ENCODE assay signal across 8 cellular contexts in the genomic region with DNA sequence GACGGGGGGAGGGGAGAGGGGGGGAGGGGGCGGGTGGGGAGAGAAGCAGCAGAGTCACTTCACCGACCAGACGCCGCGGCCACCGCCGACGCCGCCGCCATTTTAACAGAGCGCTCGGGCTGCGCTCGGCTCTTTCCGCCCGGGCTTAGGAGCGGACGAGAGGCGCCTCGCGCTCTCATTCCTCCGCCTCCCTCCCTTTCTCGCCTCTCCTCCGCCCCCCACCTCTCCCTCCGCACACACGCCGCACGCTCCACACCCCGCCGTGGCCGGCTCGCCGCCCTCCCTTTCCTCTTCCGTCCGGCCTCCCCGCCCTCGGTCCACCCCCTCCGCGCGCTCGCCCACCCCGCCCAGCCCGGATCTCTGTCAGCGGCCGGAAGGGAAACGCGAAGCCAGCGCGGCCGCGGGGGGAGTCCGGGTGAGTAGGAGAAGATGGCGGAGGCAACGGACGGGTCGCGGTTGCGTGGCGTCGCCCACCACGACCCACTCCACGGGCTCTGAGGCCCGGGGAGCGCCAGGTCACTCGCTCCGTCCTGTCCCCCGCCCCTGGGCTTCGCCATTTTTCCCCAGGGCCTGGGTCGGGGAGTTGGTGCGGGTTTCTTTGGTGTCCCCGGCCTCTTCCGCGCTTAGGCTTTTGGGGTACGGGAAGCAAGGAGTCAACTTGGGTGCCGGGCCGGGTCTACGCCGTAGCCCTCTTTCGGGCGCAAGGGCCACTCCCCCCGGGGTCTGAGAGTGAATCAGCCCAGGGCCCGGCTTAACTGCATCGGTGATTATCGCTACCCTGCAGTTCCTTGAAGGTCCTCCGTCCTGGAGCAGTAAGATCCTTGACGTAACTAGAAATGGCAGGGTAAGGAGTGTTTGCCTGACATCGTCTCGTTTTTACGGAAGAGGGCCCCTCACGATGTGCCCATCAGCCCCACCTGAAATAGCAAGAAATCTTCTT. TPM values are rescaled to one million over a fixed set of nuclear protein-coding genes. Genes with fewer than 3 reads are reported as not detected.
DNase-seq lines count a peak whose midpoint lies in the region; ATAC-seq, FAIRE-seq and TF ChIP-seq lines count a peak whose summit lies in the region.

A gene with protein sequence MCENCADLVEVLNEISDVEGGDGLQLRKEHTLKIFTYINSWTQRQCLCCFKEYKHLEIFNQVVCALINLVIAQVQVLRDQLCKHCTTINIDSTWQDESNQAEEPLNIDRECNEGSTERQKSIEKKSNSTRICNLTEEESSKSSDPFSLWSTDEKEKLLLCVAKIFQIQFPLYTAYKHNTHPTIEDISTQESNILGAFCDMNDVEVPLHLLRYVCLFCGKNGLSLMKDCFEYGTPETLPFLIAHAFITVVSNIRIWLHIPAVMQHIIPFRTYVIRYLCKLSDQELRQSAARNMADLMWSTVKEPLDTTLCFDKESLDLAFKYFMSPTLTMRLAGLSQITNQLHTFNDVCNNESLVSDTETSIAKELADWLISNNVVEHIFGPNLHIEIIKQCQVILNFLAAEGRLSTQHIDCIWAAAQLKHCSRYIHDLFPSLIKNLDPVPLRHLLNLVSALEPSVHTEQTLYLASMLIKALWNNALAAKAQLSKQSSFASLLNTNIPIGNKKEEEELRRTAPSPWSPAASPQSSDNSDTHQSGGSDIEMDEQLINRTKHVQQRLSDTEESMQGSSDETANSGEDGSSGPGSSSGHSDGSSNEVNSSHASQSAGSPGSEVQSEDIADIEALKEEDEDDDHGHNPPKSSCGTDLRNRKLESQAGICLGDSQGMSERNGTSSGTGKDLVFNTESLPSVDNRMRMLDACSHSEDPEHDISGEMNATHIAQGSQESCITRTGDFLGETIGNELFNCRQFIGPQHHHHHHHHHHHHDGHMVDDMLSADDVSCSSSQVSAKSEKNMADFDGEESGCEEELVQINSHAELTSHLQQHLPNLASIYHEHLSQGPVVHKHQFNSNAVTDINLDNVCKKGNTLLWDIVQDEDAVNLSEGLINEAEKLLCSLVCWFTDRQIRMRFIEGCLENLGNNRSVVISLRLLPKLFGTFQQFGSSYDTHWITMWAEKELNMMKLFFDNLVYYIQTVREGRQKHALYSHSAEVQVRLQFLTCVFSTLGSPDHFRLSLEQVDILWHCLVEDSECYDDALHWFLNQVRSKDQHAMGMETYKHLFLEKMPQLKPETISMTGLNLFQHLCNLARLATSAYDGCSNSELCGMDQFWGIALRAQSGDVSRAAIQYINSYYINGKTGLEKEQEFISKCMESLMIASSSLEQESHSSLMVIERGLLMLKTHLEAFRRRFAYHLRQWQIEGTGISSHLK (N-terminal part only) (minus strand): TSS at position 123 of the 940 bp plus-strand sequence. CDS start 395 bp downstream, outside the sequence.

- peak; percentile 86 for DNase-seq in DMS153 treated with DMSO at 0.1 percent for 48 hours (lab: John Stamatoyannopoulos, UW; ENCODE audit: unreplicated experiment)
- DNase-seq in RCC 7860 (ENCODE audit: low spot score): peak; percentile 82
- DNase-seq in activated T-cell treated with anti-CD3 and anti-CD28 coated beads, Interleukin-2, amount 50 U/mL, for 72 hours: peak; percentile 91 to 94
- peak; percentile 98 for DNase-seq in esophagus muscularis mucosa (ENCODE audit: extremely low spot score)
- DNase-seq in stimulated activated CD8-positive, alpha-beta memory T cell treated with anti-CD3 and anti-CD28 coated beads, Interleukin-7, amount 100 ng/mL, for 24 hours (ENCODE audit: low read depth): peak; percentile 84

- H3K36me3 Mint-ChIP-seq in activated T-cell treated with anti-CD3 and anti-CD28 coated beads, Interleukin-2, amount 50 U/mL, for 72 hours (ENCODE audit: insufficient read depth in 2 of 2): peaks cover 4 to 10% of the 10 kb centered on the region in 2 donors

- intact Hi-C loops in esophagus muscularis mucosa (cut with DNase I): loop anchor here (5.0 kb wide), 1 partner anchor 66 kb away; a partner anchor contains a TSS

- H3K9me3 ChIP-seq in KOPT-K1 (ENCODE audit: insufficient read depth, low read length, poor library complexity, severe bottlenecking) (no peaks in the 10 kb centered on the region), esophagus muscularis mucosa (no peaks in the 10 kb centered on the region), muscle layer of duodenum (ENCODE audit: control insufficient read depth in 1 of 2, low read length in 2 of 2) (no peaks in the 10 kb centered on the region)

- peak; percentile 75 for ATAC-seq in GM21723 (IDR thresholded peaks at IDR 0.05; ENCODE audit: unreplicated experiment)
- ATAC-seq in activated T-cell treated with anti-CD3 and anti-CD28 coated beads, Interleukin-2, amount 50 U/mL, for 72 hours (replicated peaks in 1 of 2): peak; percentile 88

- H3K4me1 Mint-ChIP-seq in activated T-cell treated with anti-CD3 and anti-CD28 coated beads, Interleukin-2, amount 50 U/mL, for 72 hours (ENCODE audit: low read depth): peaks cover 41% of the 10 kb centered on the region

- WGBS in esophagus muscularis mucosa: under 1% methylated on average over 89 of the region's 91 CpGs

- H3K4me3 ChIP-seq in esophagus muscularis mucosa (peak within 1 kb of the TSS; percentile 78 to 97 (median 90)), muscle layer of duodenum (ENCODE audit: low read depth in 1 of 2, low read length in 2 of 2) (peak within 1 kb of the TSS; percentile 91 to 94)

- TF ChIP-seq CTCF in esophagus muscularis mucosa (IDR thresholded peaks at IDR 0.05): no peak

- H3K27ac ChIP-seq in KOPT-K1 (ENCODE audit: low read depth, low read length, poor library complexity, severe bottlenecking) (peak within 1 kb of the TSS; percentile 93), esophagus muscularis mucosa (replicated peaks in 1 of 4) (peak within 1 kb of the TSS; percentile 95 to 99 (median 97)), muscle layer of duodenum (ENCODE audit: low read length) (peak within 1 kb of the TSS; percentile 97)

- FAIRE-seq in RCC 7860 (lab: Jason Lieb, UNC): no peak

- H3K27ac Mint-ChIP-seq in activated T-cell treated with anti-CD3 and anti-CD28 coated beads, Interleukin-2, amount 50 U/mL, for 72 hours: peak within 1 kb of the TSS; percentile 98

- H3K9me3 Mint-ChIP-seq in activated T-cell treated with anti-CD3 and anti-CD28 coated beads, Interleukin-2, amount 50 U/mL, for 72 hours: no peaks in the 10 kb centered on the region

- no peak for TF ChIP-seq EP300 in esophagus muscularis mucosa (IDR thresholded peaks at IDR 0.05)

- H3K27me3 ChIP-seq in esophagus muscularis mucosa (no peaks in the 10 kb centered on the region), muscle layer of duodenum (ENCODE audit: low read depth, low read length) (no peaks in the 10 kb centered on the region)

- TF ChIP-seq POLR2A in esophagus muscularis mucosa (IDR thresholded peaks at IDR 0.05; ENCODE audit: low read depth): peak; percentile 65

- H3K27me3 Mint-ChIP-seq in activated T-cell treated with anti-CD3 and anti-CD28 coated beads, Interleukin-2, amount 50 U/mL, for 72 hours (ENCODE audit: low read depth): no peaks in the 10 kb centered on the region

- H3K36me3 ChIP-seq in KOPT-K1 (ENCODE audit: insufficient read depth, low read length) (peaks cover 27% of the 10 kb centered on the region), esophagus muscularis mucosa (peaks cover 0 to 8% (median 0%) of the 10 kb centered on the region in 4 donors), muscle layer of duodenum (ENCODE audit: control insufficient read depth in 1 of 2, insufficient read depth in 2 of 2, low read length in 2 of 2) (peaks cover 0 to 5% of the 10 kb centered on the region in 2 donors)

- H3K4me1 ChIP-seq in esophagus muscularis mucosa (peaks cover 15 to 47% (median 44%) of the 10 kb centered on the region in 4 donors), muscle layer of duodenum (ENCODE audit: control insufficient read depth in 1 of 2, insufficient read depth in 2 of 2, low read length in 2 of 2) (peaks cover 4 to 24% of the 10 kb centered on the region in 2 donors)

- peak within 1 kb of the TSS; percentile 96 to 97 for H3K4me3 Mint-ChIP-seq in activated T-cell treated with anti-CD3 and anti-CD28 coated beads, Interleukin-2, amount 50 U/mL, for 72 hours

RNA-seq across cellular contexts. Expression of the gene that starts here (rescaled TPM):
- total RNA-seq in activated T-cell treated with anti-CD3 and anti-CD28 coated beads, Interleukin-2, amount 50 U/mL, for 72 hours: 100 to 1,000 TPM in 1 of 2 donors, 10 to 100 TPM in 1; 100.0 to 104 TPM
- 100 to 1,000 TPM; 124 to 137 (median 129) TPM for total RNA-seq in esophagus muscularis mucosa

Comparison
In these comparisons a context has a peak if more than half of its experiments do, and no peak if none do; other contexts are left out.
1. Peak in every context shown above with its lines: DNase-seq, ATAC-seq, H3K4me3 ChIP-seq and H3K27ac ChIP-seq.